ENCODE assay signal across 9 cellular contexts in the genomic region with DNA sequence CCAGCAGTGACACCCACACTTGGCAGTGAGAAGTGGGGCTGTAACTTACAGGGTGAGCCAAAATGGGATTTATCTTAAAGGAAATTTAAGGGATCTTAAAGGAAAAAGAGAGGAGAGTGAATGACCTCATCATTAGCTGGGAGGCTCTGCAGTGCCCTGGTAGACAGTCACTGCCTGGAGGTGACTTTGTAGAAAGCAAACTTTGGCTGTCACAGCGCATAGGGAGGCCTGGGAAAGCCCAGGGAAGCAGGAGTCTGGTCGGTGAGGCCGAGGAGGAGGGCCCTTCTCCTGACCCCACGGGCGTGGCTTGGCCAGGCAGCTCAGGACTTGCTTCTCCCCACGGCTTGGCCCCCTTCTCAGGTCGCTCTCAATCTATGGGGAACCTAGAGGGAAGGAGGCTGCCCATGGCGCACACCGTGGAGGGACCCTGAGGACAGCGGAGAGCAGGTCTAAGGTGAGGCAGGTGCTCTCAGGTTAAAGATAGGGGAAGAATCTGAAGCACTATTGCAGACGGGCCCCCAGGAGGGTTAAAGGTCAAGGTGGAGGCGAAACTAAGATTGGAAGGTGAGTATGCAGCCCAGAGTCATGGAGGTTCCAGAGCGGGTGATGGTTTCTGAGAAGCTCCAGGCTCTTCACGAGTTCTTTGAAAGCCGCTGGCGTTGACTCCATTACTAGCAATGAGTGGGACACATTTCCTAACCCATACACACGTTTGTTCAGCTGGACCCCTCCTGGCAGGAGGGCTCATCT. TPM values are rescaled to one million over a fixed set of nuclear protein-coding genes. Genes with fewer than 3 reads are reported as not detected.
A peak's percentile ranks its signal among the peaks of the same experiment; 100 is the strongest.
DNase-seq lines count a peak whose midpoint lies in the region; ATAC-seq and TF ChIP-seq lines count a peak whose summit lies in the region.
"Had no signal": no experiment of that assay in that cellular context is flagged by ENCODE, and none has a peak within 500 bp of the region (broad histone marks: within the 10 kb centered on the region; RNA-seq: fewer than 3 reads in every experiment).

No MANE protein-coding gene starts in this region.

- TF ChIP-seq CTCF in RWPE1 (conservative IDR thresholded peaks at IDR 0.05; ENCODE audit: low read depth) (no peak), fibroblast of the aortic adventitia (IDR thresholded peaks at IDR 0.05; ENCODE audit: insufficient read depth, low read length) (no peak)

- peaks cover 25% of the 10 kb centered on the region for H3K4me1 Mint-ChIP-seq in activated CD8-positive, alpha-beta memory T cell treated with anti-CD3 and anti-CD28 coated beads, Interleukin-2, amount 10 ng/mL, durations not matched to agents 7 days and 5 days
- peaks cover 9% of the 10 kb centered on the region for H3K4me1 Mint-ChIP-seq in stimulated activated effector memory CD8-positive, alpha-beta T cell treated with anti-CD3 and anti-CD28 coated beads, Interleukin-12 subunit alpha, Interleukin-12 subunit beta, amount 100 ng/mL, for 72 hours

- CTCF ChIA-PET in activated CD8-positive, alpha-beta memory T cell treated with anti-CD3 and anti-CD28 coated beads, Interleukin-2, amount 10 ng/mL, durations not matched to agents 7 days and 5 days (lab: Charles Lee), result interaction anchor here (0.8 to 4.1 kb wide), 9 partner anchors 11 to 262 kb away, joined by 3 to 46 read pairs (median 6); a partner anchor contains a TSS
- CTCF ChIA-PET in RWPE1 (lab: Yijun Ruan, JAX), result interaction anchor here (0.6 to 1.2 kb wide), 2 partner anchors 46 to 50 kb away, joined by 4 to 7 read pairs; no protein-coding TSS in a partner anchor

- H3K27ac Mint-ChIP-seq in activated CD8-positive, alpha-beta memory T cell treated with anti-CD3 and anti-CD28 coated beads, Interleukin-2, amount 10 ng/mL, durations not matched to agents 7 days and 5 days, result peak overlapping the region; percentile 66
- H3K27ac Mint-ChIP-seq in stimulated activated effector memory CD8-positive, alpha-beta T cell treated with anti-CD3 and anti-CD28 coated beads, Interleukin-12 subunit alpha, Interleukin-12 subunit beta, amount 100 ng/mL, for 72 hours, result peak overlapping the region; percentile 83

- H3K4me3 Mint-ChIP-seq in activated CD8-positive, alpha-beta memory T cell treated with anti-CD3 and anti-CD28 coated beads, Interleukin-2, amount 10 ng/mL, durations not matched to agents 7 days and 5 days, result peak overlapping the region; percentile 72
- peak overlapping the region; percentile 72 for H3K4me3 Mint-ChIP-seq in stimulated activated effector memory CD8-positive, alpha-beta T cell treated with anti-CD3 and anti-CD28 coated beads, Interleukin-12 subunit alpha, Interleukin-12 subunit beta, amount 100 ng/mL, for 72 hours

- DNase-seq in activated CD8-positive, alpha-beta memory T cell treated with anti-CD3 and anti-CD28 coated beads, Interleukin-2, amount 10 ng/mL, durations not matched to agents 7 days and 5 days, result no peak
- no peak for DNase-seq in activated CD8-positive, alpha-beta memory T cell treated with anti-CD3 and anti-CD28 coated beads, Interleukin-2, amount 50 U/mL, for 48 hours
- DNase-seq in RWPE1 (ENCODE audit: low spot score) (no peak), fibroblast of the aortic adventitia (ENCODE audit: low read depth) (peak; percentile 27), LoVo (ENCODE audit: low spot score) (no peak), dermis blood vessel endothelial cell (no peak)
- peak in 1 of 2 donors; percentile 40 for DNase-seq in stimulated activated effector memory CD8-positive, alpha-beta T cell treated with anti-CD3 and anti-CD28 coated beads, Interleukin-12 subunit alpha, Interleukin-12 subunit beta, amount 100 ng/mL, for 72 hours (ENCODE audit: low spot score in 2 of 2)
- DNase-seq: stimulated activated CD8-positive, alpha-beta memory T cell treated with anti-CD3 and anti-CD28 coated beads, Interleukin-4, amount 100 ng/mL, for 48 hours had no signal

- no peak for ATAC-seq in activated CD8-positive, alpha-beta memory T cell treated with anti-CD3 and anti-CD28 coated beads, Interleukin-2, amount 10 ng/mL, durations not matched to agents 7 days and 5 days
- ATAC-seq in stimulated activated effector memory CD8-positive, alpha-beta T cell treated with anti-CD3 and anti-CD28 coated beads, Interleukin-12 subunit alpha, Interleukin-12 subunit beta, amount 100 ng/mL, for 72 hours, result no peak
- no peak for ATAC-seq in HG02885 (IDR thresholded peaks at IDR 0.05; ENCODE audit: poor library complexity, unreplicated experiment)

- H3K4me3 ChIP-seq in fibroblast of the aortic adventitia (ENCODE audit: low read depth, low read length), result no peak overlapping the region

- no peaks in the 10 kb centered on the region for H3K9me3 Mint-ChIP-seq in activated CD8-positive, alpha-beta memory T cell treated with anti-CD3 and anti-CD28 coated beads, Interleukin-2, amount 10 ng/mL, durations not matched to agents 7 days and 5 days (ENCODE audit: low read depth)
- H3K9me3 Mint-ChIP-seq in stimulated activated effector memory CD8-positive, alpha-beta T cell treated with anti-CD3 and anti-CD28 coated beads, Interleukin-12 subunit alpha, Interleukin-12 subunit beta, amount 100 ng/mL, for 72 hours, result no peaks in the 10 kb centered on the region

- peak overlapping the region; percentile 66 for H3K27ac ChIP-seq in RWPE1

- POLR2A ChIA-PET in RWPE1 (lab: Yijun Ruan, JAX; ENCODE audit: low non-redundant PET), result no interaction called here

- peaks cover 25% of the 10 kb centered on the region for H3K27me3 Mint-ChIP-seq in activated CD8-positive, alpha-beta memory T cell treated with anti-CD3 and anti-CD28 coated beads, Interleukin-2, amount 10 ng/mL, durations not matched to agents 7 days and 5 days

- H3K36me3 Mint-ChIP-seq in activated CD8-positive, alpha-beta memory T cell treated with anti-CD3 and anti-CD28 coated beads, Interleukin-2, amount 10 ng/mL, durations not matched to agents 7 days and 5 days, result no peaks in the 10 kb centered on the region
- H3K36me3 Mint-ChIP-seq in stimulated activated effector memory CD8-positive, alpha-beta T cell treated with anti-CD3 and anti-CD28 coated beads, Interleukin-12 subunit alpha, Interleukin-12 subunit beta, amount 100 ng/mL, for 72 hours, result no peaks in the 10 kb centered on the region

RNA-seq across cellular contexts. Expression of a gene that starts 15.6 kb away (rescaled TPM):
- total RNA-seq in activated CD8-positive, alpha-beta memory T cell treated with anti-CD3 and anti-CD28 coated beads, Interleukin-2, amount 10 ng/mL, durations not matched to agents 7 days and 5 days, result 10 to 100 TPM; 26.6 to 29.6 TPM
- total RNA-seq in fibroblast of the aortic adventitia (ENCODE audit: low replicate concordance) (20.0 and 34.4 TPM in 2 replicates), dermis blood vessel endothelial cell (30.5 and 35.4 TPM in 2 replicates)

RNA-seq across cellular contexts. Expression of a gene that starts 53.0 kb away (rescaled TPM):
- 10 to 100 TPM; 11.9 to 14.5 TPM for total RNA-seq in activated CD8-positive, alpha-beta memory T cell treated with anti-CD3 and anti-CD28 coated beads, Interleukin-2, amount 10 ng/mL, durations not matched to agents 7 days and 5 days
- total RNA-seq in fibroblast of the aortic adventitia (ENCODE audit: low replicate concordance) (20.6 and 47.7 TPM in 2 replicates), dermis blood vessel endothelial cell (22.5 and 24.1 TPM in 2 replicates)
